Comparison of ENCODE assay signal across 16 cellular contexts in genomic region chr2:176083796-176084261, GRCh38. TPM values are rescaled to one million over a fixed set of nuclear protein-coding genes. Genes with fewer than 3 reads are reported as not detected.
A peak's percentile ranks its signal among the peaks of the same experiment; 100 is the strongest.
DNase-seq lines count a peak whose midpoint lies in the region; ATAC-seq, FAIRE-seq and TF ChIP-seq lines count a peak whose summit lies in the region.
"Had no signal": no experiment of that assay in that cellular context is flagged by ENCODE, and none has a peak within 500 bp of the region (broad histone marks: within the 10 kb centered on the region; RNA-seq: fewer than 3 reads in every experiment).

Gene EVX2, minus strand, starts transcription at chr2:176083962. Its CDS starts 186 bp downstream, at chr2:176083776.

- peak within 1 kb of the TSS; percentile 42 for H3K4me3 ChIP-seq in NB4 (ENCODE audit: low read depth, low read length)
- H3K4me3 ChIP-seq in psoas muscle: peak within 1 kb of the TSS; percentile 19
- H3K4me3 ChIP-seq: tibial artery had no signal

- peaks cover 26% of the 10 kb centered on the region for H3K4me1 ChIP-seq in psoas muscle

- 12 to 15% (median 15%) methylated on average over 27 of the region's 27 CpGs for WGBS in psoas muscle, 3 donors

- H3K4me1 Mint-ChIP-seq in T-helper 2 cell treated with Interferon-gamma antibody and Interleukin-4, amounts not matched to agents 5 μg/mL and 100 μg/mL, for 36 hours (ENCODE audit: low read depth): peaks cover 12% of the 10 kb centered on the region
- H3K4me1 Mint-ChIP-seq in endothelial cell (ENCODE audit: unreplicated experiment): peaks cover 32% of the 10 kb centered on the region

- H3K36me3 Mint-ChIP-seq in T-helper 2 cell treated with Interferon-gamma antibody and Interleukin-4, amounts not matched to agents 5 μg/mL and 100 μg/mL, for 36 hours (ENCODE audit: low read depth): peaks cover 10% of the 10 kb centered on the region
- peaks cover 4% of the 10 kb centered on the region for H3K36me3 Mint-ChIP-seq in endothelial cell (ENCODE audit: low read depth, unreplicated experiment)

- H3K9me3 ChIP-seq in psoas muscle: no peaks in the 10 kb centered on the region

- H3K27me3 ChIP-seq in psoas muscle (ENCODE audit: insufficient read depth in 3 of 3, low read length in 2 of 3): peaks cover under 1 to 98% (median 68%) of the 10 kb centered on the region in 3 donors

- H3K27me3 Mint-ChIP-seq in T-helper 2 cell treated with Interferon-gamma antibody and Interleukin-4, amounts not matched to agents 5 μg/mL and 100 μg/mL, for 36 hours (ENCODE audit: low read depth): peaks cover 88% of the 10 kb centered on the region
- H3K27me3 Mint-ChIP-seq in endothelial cell (ENCODE audit: unreplicated experiment): peaks cover 52% of the 10 kb centered on the region

- H3K9me3 Mint-ChIP-seq in T-helper 2 cell treated with Interferon-gamma antibody and Interleukin-4, amounts not matched to agents 5 μg/mL and 100 μg/mL, for 36 hours: peaks cover 3% of the 10 kb centered on the region
- H3K9me3 Mint-ChIP-seq in endothelial cell (ENCODE audit: unreplicated experiment): no peaks in the 10 kb centered on the region

- H3K27ac ChIP-seq in psoas muscle: no peak within 1 kb of the TSS
- H3K27ac ChIP-seq: tibial artery, VCaP had no signal

- intact Hi-C loops in psoas muscle (cut with DNase I): loop anchor here in 1 of 2 donors (5.0 to 10.0 kb wide), 2 partner anchors 82 to 229 kb away; partner anchors contain the start of gene LNPK

- DNase-seq in T-helper 2 cell treated with Interferon-gamma antibody and Interleukin-4, amounts not matched to agents 5 μg/mL and 100 μg/mL, for 36 hours (ENCODE audit: low spot score): no peak
- DNase-seq in T-helper 2 cell (no peak), NB4 (ENCODE audit: low read depth) (no peak), endothelial cell (ENCODE audit: low spot score) (peak; percentile 8), psoas muscle (no peak), HTR-8/SVneo (ENCODE audit: insufficient read length, low spot score) (no peak), H4 (ENCODE audit: low spot score) (no peak), activated gamma-delta T cell (lab: John Stamatoyannopoulos, UW) (no peak)
- DNase-seq: activated effector memory CD4-positive, alpha-beta T cell treated with anti-CD3 and anti-CD28 coated beads, Interleukin-2, amount 50 U/mL, for 16 hours; DND-41; HCEC 1CT; NCI-H774; SHP77 treated with DMSO at 0.1 percent for 48 hours had no signal

- no peak for FAIRE-seq in HTR-8/SVneo (lab: Jason Lieb, UNC)

- H3K4me3 Mint-ChIP-seq in T-helper 2 cell treated with Interferon-gamma antibody and Interleukin-4, amounts not matched to agents 5 μg/mL and 100 μg/mL, for 36 hours: peak within 1 kb of the TSS; percentile 7
- H3K4me3 Mint-ChIP-seq in endothelial cell (ENCODE audit: unreplicated experiment): no peak within 1 kb of the TSS

- H3K36me3 ChIP-seq in psoas muscle (ENCODE audit: insufficient read depth in 1 of 2, low read depth in 1 of 2): no peaks in the 10 kb centered on the region
- H3K36me3 ChIP-seq: tibial artery had no signal

- TF ChIP-seq CTCF in NB4 (IDR thresholded peaks at IDR 0.05; ENCODE audit: low read depth, low read length): no peak
- no peak for TF ChIP-seq CTCF in endothelial cell (IDR thresholded peaks at IDR 0.05; ENCODE audit: unreplicated experiment)
- TF ChIP-seq CTCF in psoas muscle (IDR thresholded peaks at IDR 0.05): no peak

- ATAC-seq in psoas muscle: no peak

- TF ChIP-seq POLR2A in NB4 (IDR thresholded peaks at IDR 0.05; ENCODE audit: extremely low read depth, insufficient read length): no peak

- H3K27ac Mint-ChIP-seq in T-helper 2 cell treated with Interferon-gamma antibody and Interleukin-4, amounts not matched to agents 5 μg/mL and 100 μg/mL, for 36 hours: peak within 1 kb of the TSS; percentile 74
- no peak within 1 kb of the TSS for H3K27ac Mint-ChIP-seq in endothelial cell (ENCODE audit: unreplicated experiment)

RNA-seq across cellular contexts. Expression of gene EVX2, which starts in this region (rescaled TPM):
- not detected for total RNA-seq in endothelial cell (ENCODE audit: unreplicated experiment)
- not detected for total RNA-seq in psoas muscle
- not detected for polyA plus RNA-seq in psoas muscle
- not detected in 2 replicates for total RNA-seq in H4 (2014; rRNA removed; shearing (Covaris generic))
- total RNA-seq: mononuclear cell had no signal

Comparison
In these comparisons a context has a peak if more than half of its experiments do, and no peak if none do; other contexts are left out.
1. Peak in DNase-seq in endothelial cell; RNA of the gene not detected or under 1 TPM.